In the genomic region with DNA sequence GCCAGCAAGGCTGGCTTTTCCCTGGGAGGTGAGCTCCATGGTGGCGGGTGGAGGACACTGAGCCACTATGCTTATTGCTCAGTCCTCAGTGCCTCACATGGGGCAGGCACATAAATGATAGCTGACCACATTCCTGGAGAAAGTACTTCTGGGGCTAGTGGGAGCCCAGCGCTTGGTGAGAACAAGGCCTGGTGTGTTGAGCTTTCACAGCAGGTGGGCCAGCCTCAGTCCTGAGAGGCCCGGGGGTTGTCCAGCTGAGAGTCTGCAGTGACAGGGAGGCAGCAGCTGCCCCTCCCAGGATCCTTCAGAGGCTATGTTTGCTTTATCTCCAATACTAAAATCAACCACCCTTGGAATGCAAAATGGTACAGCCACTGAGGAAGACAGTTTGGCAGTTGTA, we compare ENCODE assay signal across 16 cellular contexts.
A peak's percentile ranks its signal among the peaks of the same experiment; 100 is the strongest.
DNase-seq lines count a peak whose midpoint lies in the region; ATAC-seq and TF ChIP-seq lines count a peak whose summit lies in the region.
"Had no signal": no experiment of that assay in that cellular context is flagged by ENCODE, and none has a peak within 500 bp of the region (broad histone marks: within the 10 kb centered on the region; RNA-seq: fewer than 3 reads in every experiment).

No MANE protein-coding gene starts in this region.

- H3K27ac Mint-ChIP-seq in activated CD8-positive, alpha-beta T cell treated with anti-CD3 and anti-CD28 coated beads, Interleukin-2, amount 10 ng/mL, durations not matched to agents 7 days and 5 days = no peak overlapping the region

- H3K36me3 Mint-ChIP-seq in activated CD8-positive, alpha-beta T cell treated with anti-CD3 and anti-CD28 coated beads, Interleukin-2, amount 10 ng/mL, durations not matched to agents 7 days and 5 days (ENCODE audit: low read depth) = no peaks in the 10 kb centered on the region

- TF ChIP-seq EP300 in SK-N-SH (IDR thresholded peaks at IDR 0.05; ENCODE audit: borderline replicate concordance in 1 of 2, low read depth in 1 of 2, low read length in 1 of 2) = no peak

- no peak overlapping the region for H3K4me3 Mint-ChIP-seq in activated CD8-positive, alpha-beta T cell treated with anti-CD3 and anti-CD28 coated beads, Interleukin-2, amount 10 ng/mL, durations not matched to agents 7 days and 5 days

- no peak overlapping the region for H3K27ac ChIP-seq in SK-N-SH (ENCODE audit: low read depth in 2 of 2, low read length in 1 of 2)
- H3K27ac ChIP-seq: 22Rv1, BLaER1 had no signal

- H2AFZ ChIP-seq in SK-N-SH (ENCODE audit: low read depth) = no peak overlapping the region

- no peaks in the 10 kb centered on the region for H3K9me3 ChIP-seq in SK-N-SH
- H3K9me3 ChIP-seq: BLaER1 had no signal

- peak; percentile 44 for DNase-seq in DMS53 (lab: John Stamatoyannopoulos, UW)
- DNase-seq in DMS53 treated with DMSO at 0.1 percent for 48 hours (lab: John Stamatoyannopoulos, UW; ENCODE audit: unreplicated experiment) = no peak
- DNase-seq in NCI-H526 (lab: John Stamatoyannopoulos, UW) = peak; percentile 79 to 80
- DNase-seq in left kidney (ENCODE audit: low read depth, low spot score) = peak; percentile 46
- no peak for DNase-seq in activated CD8-positive, alpha-beta T cell treated with anti-CD3 and anti-CD28 coated beads, Interleukin-2, amount 10 ng/mL, durations not matched to agents 7 days and 5 days
- no peak for DNase-seq in CD1c-positive myeloid dendritic cell (ENCODE audit: extremely low spot score)
- no peak for DNase-seq in SK-N-SH
- DNase-seq in NCI-H446 treated with DMSO at 0.1 percent for 48 hours (lab: John Stamatoyannopoulos, UW) = no peak
- DNase-seq: DMS153, GOT3, NCI-H1048, NCI-H2081, NCI-H82, Right ventricle myocardium superior had no signal

- CTCF ChIA-PET in activated CD8-positive, alpha-beta T cell treated with anti-CD3 and anti-CD28 coated beads, Interleukin-2, amount 10 ng/mL, durations not matched to agents 7 days and 5 days (lab: Charles Lee) = no interaction called here
- CTCF ChIA-PET in SK-N-SH (lab: Yijun Ruan, JAX) = interaction anchor here (0.9 to 1.7 kb wide), 7 partner anchors 10 to 273 kb away, joined by 3 to 6 read pairs (median 3); no protein-coding TSS in a partner anchor

- no peak overlapping the region for H3K4me3 ChIP-seq in SK-N-SH (ENCODE audit: low read depth in 2 of 2, low read length in 1 of 2)
- H3K4me3 ChIP-seq: BLaER1 had no signal

- H4K20me1 ChIP-seq in SK-N-SH (ENCODE audit: insufficient read depth) = no peaks in the 10 kb centered on the region
- H4K20me1 ChIP-seq: BLaER1 had no signal

- H3K79me2 ChIP-seq in SK-N-SH (ENCODE audit: insufficient read depth) = no peaks in the 10 kb centered on the region

- WGBS in SK-N-SH (ENCODE audit: low lambda C conversion rate) = 67% methylated on average over 3 of the region's 3 CpGs

- no peak overlapping the region for H3K4me2 ChIP-seq in SK-N-SH
- H3K4me2 ChIP-seq: BLaER1 had no signal

- TF ChIP-seq CTCF in SK-N-SH (IDR thresholded peaks at IDR 0.05) = no peak

- POLR2A ChIA-PET in activated CD8-positive, alpha-beta T cell treated with anti-CD3 and anti-CD28 coated beads, Interleukin-2, amount 10 ng/mL, durations not matched to agents 7 days and 5 days (lab: Charles Lee) = no interaction called here
- POLR2A ChIA-PET in SK-N-SH (lab: Yijun Ruan, JAX) = no interaction called here

- H3K4me1 Mint-ChIP-seq in activated CD8-positive, alpha-beta T cell treated with anti-CD3 and anti-CD28 coated beads, Interleukin-2, amount 10 ng/mL, durations not matched to agents 7 days and 5 days (ENCODE audit: low read depth) = no peaks in the 10 kb centered on the region

- no peaks in the 10 kb centered on the region for H3F3A ChIP-seq in SK-N-SH (replicated peaks; ENCODE audit: insufficient read depth)

- no peaks in the 10 kb centered on the region for H3K9me3 Mint-ChIP-seq in activated CD8-positive, alpha-beta T cell treated with anti-CD3 and anti-CD28 coated beads, Interleukin-2, amount 10 ng/mL, durations not matched to agents 7 days and 5 days (ENCODE audit: insufficient read depth)

- no peak for TF ChIP-seq RAD21 in SK-N-SH (IDR thresholded peaks at IDR 0.05; ENCODE audit: low read length)

- no peaks in the 10 kb centered on the region for H3K9me2 ChIP-seq in SK-N-SH

- no peaks in the 10 kb centered on the region for H3K36me3 ChIP-seq in SK-N-SH (replicated peaks in 1 of 2; ENCODE audit: control insufficient read depth in 1 of 2, insufficient read depth in 2 of 2, low read length in 1 of 2)
- H3K36me3 ChIP-seq: BLaER1 had no signal

- peaks cover 9% of the 10 kb centered on the region for H3K27me3 Mint-ChIP-seq in activated CD8-positive, alpha-beta T cell treated with anti-CD3 and anti-CD28 coated beads, Interleukin-2, amount 10 ng/mL, durations not matched to agents 7 days and 5 days (ENCODE audit: low read depth)

- H3K27me3 ChIP-seq in SK-N-SH (ENCODE audit: insufficient read depth) = peaks cover 10% of the 10 kb centered on the region; the same call in 1 of the 2 replicates
- H3K27me3 ChIP-seq: BLaER1 had no signal

- H3K4me1 ChIP-seq in SK-N-SH (ENCODE audit: control insufficient read depth in 1 of 2, insufficient read depth in 2 of 2, low read depth in 1 of 2, low read length in 1 of 2) = peaks cover 0 to 24% of the 10 kb centered on the region in 2 experiments; a peak in 2 of 4 replicates
- H3K4me1 ChIP-seq: BLaER1 had no signal

- no peak overlapping the region for H3K9ac ChIP-seq in SK-N-SH
- H3K9ac ChIP-seq: BLaER1 had no signal

- no peak for ATAC-seq in activated CD8-positive, alpha-beta T cell treated with anti-CD3 and anti-CD28 coated beads, Interleukin-2, amount 10 ng/mL, durations not matched to agents 7 days and 5 days

TF ChIP-seq in SK-N-SH, 30 proteins besides CTCF, POLR2A, EP300 and RAD21:
- TF ChIP-seq, protein P1, sequence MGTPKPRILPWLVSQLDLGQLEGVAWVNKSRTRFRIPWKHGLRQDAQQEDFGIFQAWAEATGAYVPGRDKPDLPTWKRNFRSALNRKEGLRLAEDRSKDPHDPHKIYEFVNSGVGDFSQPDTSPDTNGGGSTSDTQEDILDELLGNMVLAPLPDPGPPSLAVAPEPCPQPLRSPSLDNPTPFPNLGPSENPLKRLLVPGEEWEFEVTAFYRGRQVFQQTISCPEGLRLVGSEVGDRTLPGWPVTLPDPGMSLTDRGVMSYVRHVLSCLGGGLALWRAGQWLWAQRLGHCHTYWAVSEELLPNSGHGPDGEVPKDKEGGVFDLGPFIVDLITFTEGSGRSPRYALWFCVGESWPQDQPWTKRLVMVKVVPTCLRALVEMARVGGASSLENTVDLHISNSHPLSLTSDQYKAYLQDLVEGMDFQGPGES (IDR thresholded peaks at IDR 0.05; ENCODE audit: low read depth, low read length) = no peak
- TF ChIP-seq SIN3A (IDR thresholded peaks at IDR 0.05; ENCODE audit: borderline replicate concordance, low read depth, low read length) (no peak), TAF1 (IDR thresholded peaks at IDR 0.05; ENCODE audit: borderline replicate concordance, low read depth, low read length) (no peak), NFIC (IDR thresholded peaks at IDR 0.05; ENCODE audit: borderline replicate concordance) (no peak)

Comparison
In these comparisons a context has a peak if more than half of its experiments do, and no peak if none do; other contexts are left out.
1. DNase-seq: peak in DMS53 (single experiment), NCI-H526 (2 of 2) and left kidney (single experiment); none in DMS53 treated with DMSO at 0.1 percent for 48 hours (single experiment), activated CD8-positive, alpha-beta T cell treated with anti-CD3 and anti-CD28 coated beads, Interleukin-2, amount 10 ng/mL, durations not matched to agents 7 days and 5 days (single experiment), CD1c-positive myeloid dendritic cell (single experiment), SK-N-SH (single experiment) and NCI-H446 treated with DMSO at 0.1 percent for 48 hours (single experiment).